Comparison of ENCODE assay signal across 19 cellular contexts in the genomic region with DNA sequence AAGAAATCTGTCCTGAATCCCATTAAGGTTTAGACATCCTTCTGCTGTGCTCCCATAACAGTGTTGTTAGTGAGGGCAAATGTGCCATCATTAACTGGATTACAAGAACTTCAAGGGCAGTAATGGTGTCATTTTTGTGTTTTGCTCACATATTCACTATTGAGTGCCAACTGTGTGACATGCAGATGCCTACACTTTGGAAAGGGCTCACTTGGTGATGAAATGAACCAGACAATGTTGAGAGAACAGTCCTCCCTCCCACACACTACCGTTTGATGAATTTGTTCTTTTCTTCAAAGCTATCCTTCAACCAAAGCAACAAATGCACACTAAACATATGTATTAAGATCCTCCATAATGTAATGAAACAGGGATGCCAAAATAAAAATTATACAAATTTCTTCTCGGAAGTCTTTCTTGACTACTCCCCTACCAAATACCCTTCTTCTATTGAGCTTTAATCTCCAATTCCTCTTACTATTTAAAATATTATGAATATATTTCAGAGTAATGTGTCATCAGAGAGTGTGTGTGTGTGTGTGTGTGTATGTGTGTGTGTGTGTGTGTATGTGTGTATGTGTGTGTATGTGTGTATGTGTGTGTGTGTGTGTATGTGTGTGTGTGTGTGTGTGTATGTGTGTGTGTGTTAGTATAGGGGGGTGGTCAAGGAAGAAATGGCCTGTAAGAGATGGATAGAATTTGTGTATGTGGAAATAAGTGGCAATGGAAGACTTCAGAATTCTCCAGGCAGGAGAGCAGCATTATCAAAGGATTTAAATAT.
"Had no signal": no experiment of that assay in that cellular context is flagged by ENCODE, and none has a peak within 500 bp of the region (broad histone marks: within the 10 kb centered on the region; RNA-seq: fewer than 3 reads in every experiment).

No MANE protein-coding gene starts in this region.

- H3K4me3 ChIP-seq: adrenal gland, breast epithelium, coronary artery, skin epidermis, stomach, transverse colon, uterus had no signal

- H3K4me1 ChIP-seq: breast epithelium, uterus had no signal

- H3K27ac ChIP-seq: breast epithelium, coronary artery, stomach, transverse colon, uterus had no signal

- DNase-seq: activated CD4-positive, alpha-beta T cell treated with anti-CD3 and anti-CD28 coated beads for 1 hour; activated CD4-positive, alpha-beta T cell treated with anti-CD3 and anti-CD28 coated beads, Interleukin-2, amount 50 U/mL, for 1 hour; activated T-cell treated with anti-CD3 and anti-CD28 coated beads, Interleukin-2, amount 50 U/mL, for 1 hour; adrenal gland; cerebellar nuclear complex; endodermal cell; glutamatergic neuron; hypothalamus; retina; stomach; T-helper 9 cell; transverse colon; uterus had no signal

- H3K9me3 ChIP-seq: adrenal gland, breast epithelium, stomach, transverse colon, uterus had no signal

- ATAC-seq: activated naive CD4-positive, alpha-beta T cell treated with anti-CD3 and anti-CD28 coated beads, Interleukin-2, amount 50 U/mL, for 72 hours; activated T-helper 17 cell treated with anti-CD3 and anti-CD28 coated beads, Interleukin-2, amount 50 U/mL, for 72 hours; stimulated activated memory B cell treated with anti-CD40 and anti-IgM and Interleukin-4, amounts not matched to agents 10 μg/mL and 1 μg/mL and 100 μg/mL, for 72 hours had no signal

- H3K36me3 ChIP-seq: adrenal gland, breast epithelium, stomach, transverse colon, uterus had no signal

- H3K27me3 ChIP-seq: adrenal gland, breast epithelium, stomach, transverse colon, uterus had no signal
